Comparison of ENCODE assay signal across 8 cellular contexts in the genomic region with DNA sequence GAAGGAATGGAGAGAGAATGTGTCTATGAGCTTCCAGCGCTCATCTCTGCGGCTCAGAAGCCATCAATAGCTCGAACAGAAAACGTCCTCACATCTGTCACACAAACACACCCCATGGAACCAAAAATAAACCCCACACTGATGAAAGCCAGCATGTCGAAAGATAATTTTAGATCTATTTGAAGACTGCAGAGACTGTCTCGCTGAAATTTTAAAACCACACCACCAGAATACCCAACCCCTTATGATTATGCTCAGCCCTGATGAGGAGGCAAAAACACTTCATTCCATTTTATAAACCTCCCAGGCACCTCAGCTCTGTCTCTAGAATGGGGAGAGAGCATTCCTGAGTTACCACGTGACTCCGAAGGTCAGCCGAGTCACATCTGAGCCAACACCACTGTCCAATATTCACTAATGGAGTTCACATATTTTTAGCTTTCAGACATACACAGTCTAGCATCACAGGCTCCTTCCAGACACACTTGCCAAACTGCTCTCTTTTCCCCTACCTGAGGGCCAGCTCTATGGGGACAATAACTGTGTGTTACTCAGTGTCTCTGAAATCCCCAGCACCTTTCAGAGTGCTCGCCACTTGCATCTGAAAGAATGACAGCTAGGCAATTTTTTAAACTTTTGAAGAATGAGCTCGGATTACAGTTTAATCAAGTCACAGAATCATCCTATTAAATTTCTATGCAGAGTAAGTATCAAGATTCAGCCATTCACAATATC.
DNase-seq lines count a peak whose midpoint lies in the region; ATAC-seq and TF ChIP-seq lines count a peak whose summit lies in the region.

No MANE protein-coding gene starts in this region.

- no peaks in the 10 kb centered on the region for H4K20me1 ChIP-seq in mammary epithelial cell (ENCODE audit: insufficient read depth, low read length)

- dilution Hi-C loops in mammary epithelial cell (cut with HindIII; ENCODE audit: low sequenced_read_pairs): no loop called here

- peaks cover 89% of the 10 kb centered on the region for H3K4me1 Mint-ChIP-seq in activated naive CD4-positive, alpha-beta T cell treated with anti-CD3 and anti-CD28 coated beads, Interleukin-2, amount 10 ng/mL, durations not matched to agents 7 days and 5 days

- no peak for TF ChIP-seq POLR2A in uterus (IDR thresholded peaks at IDR 0.05)

- no peaks in the 10 kb centered on the region for H3K27me3 Mint-ChIP-seq in activated naive CD4-positive, alpha-beta T cell treated with anti-CD3 and anti-CD28 coated beads, Interleukin-2, amount 10 ng/mL, durations not matched to agents 7 days and 5 days

- H3K4me3 Mint-ChIP-seq in activated naive CD4-positive, alpha-beta T cell treated with anti-CD3 and anti-CD28 coated beads, Interleukin-2, amount 10 ng/mL, durations not matched to agents 7 days and 5 days: peak overlapping the region; percentile 58

- peak overlapping the region; percentile 12 for H3K4me2 ChIP-seq in mammary epithelial cell (ENCODE audit: insufficient read depth, low read depth, low read length)

- H3K9me3 ChIP-seq in mammary epithelial cell (replicated peaks; ENCODE audit: insufficient read depth, low read length) (no peaks in the 10 kb centered on the region), mucosa of stomach (ENCODE audit: control insufficient read depth, low read length) (no peaks in the 10 kb centered on the region), uterus (no peaks in the 10 kb centered on the region)

- H3K27ac ChIP-seq in mammary epithelial cell (ENCODE audit: insufficient read depth, low read depth, low read length): no peak overlapping the region
- peak overlapping the region; percentile 68 to 69 for H3K27ac ChIP-seq in uterus

- H3K4me1 ChIP-seq in mammary epithelial cell (ENCODE audit: insufficient read depth, low read length): peaks cover 7% of the 10 kb centered on the region
- peaks cover 34% of the 10 kb centered on the region for H3K4me1 ChIP-seq in mucosa of stomach (ENCODE audit: control insufficient read depth, insufficient read depth, low read length)
- H3K4me1 ChIP-seq in uterus: peaks cover 3 to 4% of the 10 kb centered on the region in 2 donors

- no TSS peak for BruUV-seq in mammary epithelial cell (replicated peaks; lab: Mats Ljungman, UMichigan)

- peaks cover 56% of the 10 kb centered on the region for H3K36me3 Mint-ChIP-seq in activated naive CD4-positive, alpha-beta T cell treated with anti-CD3 and anti-CD28 coated beads, Interleukin-2, amount 10 ng/mL, durations not matched to agents 7 days and 5 days

- no peak overlapping the region for H3K9ac ChIP-seq in mammary epithelial cell (ENCODE audit: insufficient read depth, low read length)
- peak overlapping the region; percentile 1 for H3K9ac ChIP-seq in mucosa of stomach (ENCODE audit: low read length)

- H3K4me3 ChIP-seq in mammary epithelial cell (replicated peaks in 1 of 3; ENCODE audit: insufficient read depth in 1 of 3, low read depth in 2 of 3, low read length in 3 of 3) (no peak overlapping the region), mucosa of stomach (ENCODE audit: low read length) (no peak overlapping the region), uterus (no peak overlapping the region)

- H3K27me3 ChIP-seq in mammary epithelial cell (ENCODE audit: insufficient read depth, low read length) (no peaks in the 10 kb centered on the region), mucosa of stomach (ENCODE audit: control insufficient read depth, insufficient read depth, low read length) (no peaks in the 10 kb centered on the region), uterus (no peaks in the 10 kb centered on the region)

- peak overlapping the region; percentile 49 for H2AFZ ChIP-seq in mammary epithelial cell (ENCODE audit: low read depth, low read length)

- intact Hi-C loops in mammary epithelial cell (cut with micrococcal nuclease) (no loop called here), uterus (cut with DNase I; ENCODE audit: low total_unique reads) (no loop called here)

- H3K9me3 Mint-ChIP-seq in activated naive CD4-positive, alpha-beta T cell treated with anti-CD3 and anti-CD28 coated beads, Interleukin-2, amount 10 ng/mL, durations not matched to agents 7 days and 5 days: no peaks in the 10 kb centered on the region

- peaks cover 30% of the 10 kb centered on the region for H3K79me2 ChIP-seq in mammary epithelial cell (ENCODE audit: insufficient read depth, low read length)

- ATAC-seq in HG03432 (IDR thresholded peaks at IDR 0.05; ENCODE audit: unreplicated experiment): no peak

- CTCF ChIA-PET in activated naive CD4-positive, alpha-beta T cell treated with anti-CD3 and anti-CD28 coated beads, Interleukin-2, amount 10 ng/mL, durations not matched to agents 7 days and 5 days (lab: Charles Lee): interaction anchor here (1.1 to 3.9 kb wide), 8 partner anchors 10 to 101 kb away, joined by 3 to 23 read pairs (median 8); a partner anchor contains a TSS
- CTCF ChIA-PET in mammary epithelial cell (lab: Charles Lee; ENCODE audit: low non-redundant PET): no interaction called here

- H3K36me3 ChIP-seq in mammary epithelial cell (ENCODE audit: insufficient read depth, low read length): no peaks in the 10 kb centered on the region
- no peaks in the 10 kb centered on the region for H3K36me3 ChIP-seq in mucosa of stomach (ENCODE audit: control insufficient read depth, insufficient read depth, low read length)
- H3K36me3 ChIP-seq in uterus: no peaks in the 10 kb centered on the region

- no peak for TF ChIP-seq CTCF in mammary epithelial cell (conservative IDR thresholded peaks at IDR 0.05 in 1 of 2, IDR thresholded peaks at IDR 0.05 in 1 of 2; ENCODE audit: extremely low read depth in 1 of 2, insufficient read depth in 1 of 2, low read depth in 1 of 2, low read length in 2 of 2)
- no peak for TF ChIP-seq CTCF in uterus (IDR thresholded peaks at IDR 0.05)

- DNase-seq in activated naive CD4-positive, alpha-beta T cell treated with anti-CD3 and anti-CD28 coated beads, Interleukin-2, amount 10 ng/mL, durations not matched to agents 7 days and 5 days: peak; percentile 32
- no peak for DNase-seq in activated naive CD4-positive, alpha-beta T cell treated with anti-CD3 and anti-CD28 coated beads, Interleukin-2, amount 50 U/mL, for 16 hours
- DNase-seq in mammary epithelial cell (no peak), uterus (peak; percentile 31 to 50), activated gamma-delta T cell treated with Interleukin-2 at 50 U/mL for 16 hours (no peak), SW480 (ENCODE audit: low spot score) (no peak)

- in situ Hi-C loops in mammary epithelial cell (cut with MboI; ENCODE audit: low sequenced_read_pairs in 2 of 2): no loop called here

- H3K27ac Mint-ChIP-seq in activated naive CD4-positive, alpha-beta T cell treated with anti-CD3 and anti-CD28 coated beads, Interleukin-2, amount 10 ng/mL, durations not matched to agents 7 days and 5 days: peak overlapping the region; percentile 100

- 67% methylated on average over 11 of the region's 11 CpGs for WGBS in mammary epithelial cell (ENCODE audit: low coverage, missing lambda C conversion rate)

Comparison
In these comparisons a context has a peak if more than half of its experiments do, and no peak if none do; other contexts are left out.
1. DNase-seq: peak in activated naive CD4-positive, alpha-beta T cell treated with anti-CD3 and anti-CD28 coated beads, Interleukin-2, amount 10 ng/mL, durations not matched to agents 7 days and 5 days (single experiment) and uterus (2 of 2); none in activated naive CD4-positive, alpha-beta T cell treated with anti-CD3 and anti-CD28 coated beads, Interleukin-2, amount 50 U/mL, for 16 hours (single experiment), mammary epithelial cell (single experiment), activated gamma-delta T cell treated with Interleukin-2 at 50 U/mL for 16 hours (single experiment) and SW480 (single experiment).